14 cellular contexts compared by ENCODE assay signal in genomic region chrX:9164535-9165425, GRCh38.
A peak's percentile ranks its signal among the peaks of the same experiment; 100 is the strongest.
DNase-seq lines count a peak whose midpoint lies in the region; ATAC-seq and TF ChIP-seq lines count a peak whose summit lies in the region.
"Had no signal": no experiment of that assay in that cellular context is flagged by ENCODE, and none has a peak within 500 bp of the region (broad histone marks: within the 10 kb centered on the region; RNA-seq: fewer than 3 reads in every experiment).

No MANE protein-coding gene starts in this region.

- peaks cover 0 to 11% (median 0%) of the 10 kb centered on the region in 11 experiments; a peak in 1 of 22 replicates for H3K27me3 ChIP-seq in BLaER1 treated with 17β-estradiol and CSF1 and Interleukin-3, amounts not matched to agents 10 nM and 100 nM
- H3K27me3 ChIP-seq in right lobe of liver, result no peaks in the 10 kb centered on the region

- peaks cover 28% of the 10 kb centered on the region for H3K36me3 Mint-ChIP-seq in activated T-helper 2 cell treated with anti-CD3 and anti-CD28 coated beads, Interferon-gamma antibody, Interleukin-2, Interleukin-4, amounts not matched to agents 10 μg/mL and 5 μg/mL and 100 μg/mL, durations not matched to agents 14 hours and 24 hours and 36 hours (ENCODE audit: low read depth)

- H4K20me1 ChIP-seq in BLaER1 treated with 17β-estradiol and CSF1 and Interleukin-3, amounts not matched to agents 10 nM and 100 nM, result no peaks in the 10 kb centered on the region

- H3K4me3 Mint-ChIP-seq in activated T-helper 2 cell treated with anti-CD3 and anti-CD28 coated beads, Interferon-gamma antibody, Interleukin-2, Interleukin-4, amounts not matched to agents 10 μg/mL and 5 μg/mL and 100 μg/mL, durations not matched to agents 14 hours and 24 hours and 36 hours (ENCODE audit: low read depth), result no peak overlapping the region

- peak overlapping the region in 6 of 11 experiments; percentile 31 to 77 (median 60); a peak in 10 of 22 replicates for H3K27ac ChIP-seq in BLaER1 treated with 17β-estradiol and CSF1 and Interleukin-3, amounts not matched to agents 10 nM and 100 nM
- H3K27ac ChIP-seq in right lobe of liver, result peak overlapping the region in 1 of 3 donors; percentile 69

- ATAC-seq in right lobe of liver, result peak; percentile 43 to 92 (median 81)
- ATAC-seq in HG02642 (IDR thresholded peaks at IDR 0.05; ENCODE audit: poor library complexity, unreplicated experiment), result no peak
- ATAC-seq: left cardiac atrium, right cardiac atrium had no signal

- no peak overlapping the region for H3K4me3 ChIP-seq in BLaER1 treated with 17β-estradiol and CSF1 and Interleukin-3, amounts not matched to agents 10 nM and 100 nM
- H3K4me3 ChIP-seq in right lobe of liver (peak overlapping the region in 1 of 3 donors; percentile 0), lower leg skin (ENCODE audit: low read depth, poor library complexity, severe bottlenecking) (no peak overlapping the region)

- peak overlapping the region in 10 of 11 experiments; percentile 24 to 63 (median 52); a peak in 18 of 22 replicates for H3K4me2 ChIP-seq in BLaER1 treated with 17β-estradiol and CSF1 and Interleukin-3, amounts not matched to agents 10 nM and 100 nM

- DNase-seq in ELR (ENCODE audit: low read depth), result peak; percentile 13
- no peak for DNase-seq in activated T-helper 2 cell treated with anti-CD3 and anti-CD28 coated beads, Interferon-gamma antibody, Interleukin-2, Interleukin-4, amounts not matched to agents 10 μg/mL and 5 μg/mL and 100 μg/mL, durations not matched to agents 14 hours and 24 hours and 36 hours (ENCODE audit: low spot score)
- DNase-seq in right lobe of liver, result peak in 2 of 3 donors; percentile 34 to 63
- no peak for DNase-seq in lower leg skin (ENCODE audit: low spot score in 2 of 2)
- DNase-seq in HuH-7 (ENCODE audit: low spot score), result no peak
- DNase-seq in SKM-1 (lab: John Stamatoyannopoulos, UW; ENCODE audit: unreplicated experiment), result no peak
- DNase-seq: caudate nucleus, left cardiac atrium, NCI-H2029 treated with DMSO at 0.1 percent for 48 hours, NCI-H82, right cardiac atrium, SHP77 had no signal

- TF ChIP-seq POLR2A in right lobe of liver (IDR thresholded peaks at IDR 0.05), result no peak
- no peak for TF ChIP-seq POLR2A in lower leg skin (IDR thresholded peaks at IDR 0.05)

- H3K9ac ChIP-seq in BLaER1 treated with 17β-estradiol and CSF1 and Interleukin-3, amounts not matched to agents 10 nM and 100 nM, result no peak overlapping the region

- no peaks in the 10 kb centered on the region; a peak in 1 of 22 replicates for H3K36me3 ChIP-seq in BLaER1 treated with 17β-estradiol and CSF1 and Interleukin-3, amounts not matched to agents 10 nM and 100 nM
- H3K36me3 ChIP-seq in right lobe of liver, result no peaks in the 10 kb centered on the region

- H3K4me1 Mint-ChIP-seq in activated T-helper 2 cell treated with anti-CD3 and anti-CD28 coated beads, Interferon-gamma antibody, Interleukin-2, Interleukin-4, amounts not matched to agents 10 μg/mL and 5 μg/mL and 100 μg/mL, durations not matched to agents 14 hours and 24 hours and 36 hours (ENCODE audit: low read depth), result peaks cover 46% of the 10 kb centered on the region

- peaks cover 27% of the 10 kb centered on the region for H3K9me3 Mint-ChIP-seq in activated T-helper 2 cell treated with anti-CD3 and anti-CD28 coated beads, Interferon-gamma antibody, Interleukin-2, Interleukin-4, amounts not matched to agents 10 μg/mL and 5 μg/mL and 100 μg/mL, durations not matched to agents 14 hours and 24 hours and 36 hours

- intact Hi-C loops in activated T-helper 2 cell treated with anti-CD3 and anti-CD28 coated beads, Interferon-gamma antibody, Interleukin-2, Interleukin-4, amounts not matched to agents 10 μg/mL and 5 μg/mL and 100 μg/mL, durations not matched to agents 14 hours and 24 hours and 36 hours (cut with micrococcal nuclease), result loop anchor here (5.0 to 10.0 kb wide), 3 partner anchors 32 to 180 kb away; no protein-coding TSS in a partner anchor
- intact Hi-C loops in right lobe of liver (cut with DNase I) (no loop called here), lower leg skin (cut with DNase I; ENCODE audit: low total_unique reads) (no loop called here)

- TF ChIP-seq CTCF in right lobe of liver (IDR thresholded peaks at IDR 0.05) (no peak), lower leg skin (IDR thresholded peaks at IDR 0.05) (no peak)

- H3K27ac Mint-ChIP-seq in activated T-helper 2 cell treated with anti-CD3 and anti-CD28 coated beads, Interferon-gamma antibody, Interleukin-2, Interleukin-4, amounts not matched to agents 10 μg/mL and 5 μg/mL and 100 μg/mL, durations not matched to agents 14 hours and 24 hours and 36 hours, result peak overlapping the region; percentile 93

- no peaks in the 10 kb centered on the region for H3K27me3 Mint-ChIP-seq in activated T-helper 2 cell treated with anti-CD3 and anti-CD28 coated beads, Interferon-gamma antibody, Interleukin-2, Interleukin-4, amounts not matched to agents 10 μg/mL and 5 μg/mL and 100 μg/mL, durations not matched to agents 14 hours and 24 hours and 36 hours (ENCODE audit: low read depth)

- WGBS in right lobe of liver (ENCODE audit: insufficient coverage, low coverage, low lambda C conversion rate, missing lambda C conversion rate), result 38% methylated on average over 10 of the region's 11 CpGs
- 74 to 83% methylated on average over 11 of the region's 11 CpGs for WGBS in lower leg skin, 2 donors

- peaks cover 18 to 39% (median 24%) of the 10 kb centered on the region in 11 experiments for H3K9me3 ChIP-seq in BLaER1 treated with 17β-estradiol and CSF1 and Interleukin-3, amounts not matched to agents 10 nM and 100 nM (replicated peaks in 1 of 11)
- peaks cover 0 to 3% (median 0%) of the 10 kb centered on the region in 4 donors for H3K9me3 ChIP-seq in right lobe of liver

- peaks cover 19 to 40% (median 36%) of the 10 kb centered on the region in 10 experiments for H3K4me1 ChIP-seq in BLaER1 treated with 17β-estradiol and CSF1 and Interleukin-3, amounts not matched to agents 10 nM and 100 nM
- H3K4me1 ChIP-seq in right lobe of liver, result no peaks in the 10 kb centered on the region

Comparison
In these comparisons a context has a peak if more than half of its experiments do, and no peak if none do; other contexts are left out.
1. DNase-seq: peak in ELR (single experiment) and right lobe of liver (2 of 3); none in activated T-helper 2 cell treated with anti-CD3 and anti-CD28 coated beads, Interferon-gamma antibody, Interleukin-2, Interleukin-4, amounts not matched to agents 10 μg/mL and 5 μg/mL and 100 μg/mL, durations not matched to agents 14 hours and 24 hours and 36 hours (single experiment), lower leg skin (0 of 2), HuH-7 (single experiment) and SKM-1 (single experiment).